ENCODE assay signal across 8 cellular contexts in genomic region chrX:15673970-15674369, GRCh38. TPM values are rescaled to one million over a fixed set of nuclear protein-coding genes. Genes with fewer than 3 reads are reported as not detected.
DNase-seq lines count a peak whose midpoint lies in the region; ATAC-seq, FAIRE-seq and TF ChIP-seq lines count a peak whose summit lies in the region.

No MANE protein-coding gene starts in this region.

- H3K4me1 ChIP-seq in ACC112 (ENCODE audit: control insufficient read depth, insufficient read depth, low read length, unreplicated experiment): peaks cover 23% of the 10 kb centered on the region
- H3K4me1 ChIP-seq in Karpas-422 (ENCODE audit: low read length): peaks cover 28% of the 10 kb centered on the region
- peaks cover 0 to 4% (median 0%) of the 10 kb centered on the region in 4 experiments; a peak in 3 of 7 replicates for H3K4me1 ChIP-seq in H1 (replicated peaks in 1 of 4; ENCODE audit: control insufficient read depth in 3 of 4, insufficient read depth in 4 of 4, low read length in 3 of 4)
- peaks cover 5 to 11% of the 10 kb centered on the region in 2 donors for H3K4me1 ChIP-seq in naive thymus-derived CD4-positive, alpha-beta T cell (ENCODE audit: control insufficient read depth in 2 of 2, insufficient read depth in 2 of 2, low read length in 2 of 2)

- peaks cover 0 to 9% (median 0%) of the 10 kb centered on the region in 5 donors for H3K27me3 Mint-ChIP-seq in naive thymus-derived CD4-positive, alpha-beta T cell

- H3K9me3 Mint-ChIP-seq in naive thymus-derived CD4-positive, alpha-beta T cell: no peaks in the 10 kb centered on the region

- no peak overlapping the region for H4K5ac ChIP-seq in H1 (ENCODE audit: insufficient read length, low read depth, low read length)

- H3K36me3 ChIP-seq in ACC112 (ENCODE audit: insufficient read depth, low read length): 0 out of 2 replicates have a peak, but pooled peaks cover 3% of the 10 kb centered on the region
- H3K36me3 ChIP-seq in Karpas-422 (ENCODE audit: insufficient read depth, low read length): 0 out of 2 replicates have a peak, but pooled peaks cover 10% of the 10 kb centered on the region
- H3K36me3 ChIP-seq in H1 (ENCODE audit: control insufficient read depth in 2 of 4, insufficient read depth in 4 of 4, low read length in 3 of 4): no peaks in the 10 kb centered on the region; a peak in 1 of 8 replicates
- H3K36me3 ChIP-seq in naive thymus-derived CD4-positive, alpha-beta T cell (ENCODE audit: control insufficient read depth in 2 of 3, insufficient read depth in 3 of 3, low read length in 3 of 3): peaks cover 0 to 7% (median 0%) of the 10 kb centered on the region in 3 experiments

- H3K14ac ChIP-seq in H1 (ENCODE audit: insufficient read length): no peak overlapping the region

- H2BK15ac ChIP-seq in H1 (ENCODE audit: low read length): no peak overlapping the region

- no peak overlapping the region for H3K4ac ChIP-seq in H1 (replicated peaks; ENCODE audit: insufficient read length, low read depth, low read length)

- no peak overlapping the region for H4K8ac ChIP-seq in H1 (ENCODE audit: extremely low read depth, insufficient read depth, low read length)

- 75% methylated on average over 3 of the region's 3 CpGs; no CpG with 5 or more reads in 1 of the 2 experiments for WGBS in H1 (ENCODE audit: extremely low coverage in 1 of 2, insufficient coverage in 1 of 2, insufficient read length in 1 of 2, insufficient replicate concordance in 2 of 2, low coverage in 1 of 2, low lambda C conversion rate in 2 of 2, missing lambda C conversion rate in 1 of 2), 2 experiments

- H3K4me3 ChIP-seq in ACC112 (ENCODE audit: low read depth, low read length): peak overlapping the region; percentile 98
- peak overlapping the region; percentile 87 for H3K4me3 ChIP-seq in Karpas-422 (ENCODE audit: low read length)
- peak overlapping the region; percentile 76 to 94 (median 88) for H3K4me3 ChIP-seq in H1 (ENCODE audit: extremely low read depth in 1 of 4, insufficient read depth in 2 of 4, low read depth in 3 of 4, low read length in 4 of 4)
- peak overlapping the region; percentile 87 for H3K4me3 ChIP-seq in naive thymus-derived CD4-positive, alpha-beta T cell (ENCODE audit: low read length)

- no peaks in the 10 kb centered on the region for H3K9me2 ChIP-seq in Karpas-422 (replicated peaks; ENCODE audit: insufficient read depth, low read length)

- no peak for FAIRE-seq in H1 (lab: Jason Lieb, UNC)

- no peak overlapping the region for H2BK5ac ChIP-seq in H1 (ENCODE audit: low read depth, low read length)

- H2BK120ac ChIP-seq in H1 (replicated peaks; ENCODE audit: low read depth, low read length): no peak overlapping the region

- no peak overlapping the region for H3K4me3 Mint-ChIP-seq in naive thymus-derived CD4-positive, alpha-beta T cell

- H2BK12ac ChIP-seq in H1 (ENCODE audit: low read depth, low read length): no peak overlapping the region

- no peaks in the 10 kb centered on the region; the same call in 1 of the 2 replicates for H3K23me2 ChIP-seq in H1 (ENCODE audit: low read depth, low read length)

- POLR2A ChIA-PET in H1 (lab: Charles Lee; ENCODE audit: partially characterized antibody): interaction anchor here (1.3 to 1.4 kb wide), 2 partner anchors 12 kb away, joined by 4 read pairs; no protein-coding TSS in a partner anchor
- POLR2A ChIA-PET in naive thymus-derived CD4-positive, alpha-beta T cell (lab: Charles Lee): interaction anchor here (1.1 to 2.5 kb wide), 3 partner anchors 11 to 181 kb away, joined by 3 to 12 read pairs (median 7); partner anchors contain the start of genes AP1S2 and CA5B

- TF ChIP-seq POLR2A in H1 (IDR thresholded peaks at IDR 0.05; ENCODE audit: control extremely low read depth in 1 of 2, low read depth in 2 of 2, low read length in 2 of 2): no peak

- H3K56ac ChIP-seq in H1 (replicated peaks; ENCODE audit: insufficient read length, low read depth, low read length): no peak overlapping the region

- peaks cover 33% of the 10 kb centered on the region for H3K79me2 ChIP-seq in ACC112 (ENCODE audit: control insufficient read depth, insufficient read depth, low read length, unreplicated experiment)
- H3K79me2 ChIP-seq in Karpas-422 (ENCODE audit: low read length): peaks cover 35% of the 10 kb centered on the region
- H3K79me2 ChIP-seq in H1 (ENCODE audit: control insufficient read depth in 1 of 2, insufficient read depth in 2 of 2, low read length in 2 of 2): peaks cover 12 to 36% of the 10 kb centered on the region in 2 experiments

- peaks cover 0 to 4% (median 0%) of the 10 kb centered on the region in 5 donors for H3K36me3 Mint-ChIP-seq in naive thymus-derived CD4-positive, alpha-beta T cell

- H3K27ac Mint-ChIP-seq in naive thymus-derived CD4-positive, alpha-beta T cell: peak overlapping the region in 1 of 9 donors; percentile 82

- no peak for DNase-seq in Karpas-422
- DNase-seq in H1 (ENCODE audit: low read depth in 1 of 2, low spot score in 2 of 2): no peak
- no peak for DNase-seq in naive thymus-derived CD4-positive, alpha-beta T cell
- DNase-seq in NCI-H1436 (lab: John Stamatoyannopoulos, UW): no peak
- DNase-seq in pons (ENCODE audit: low spot score): no peak
- DNase-seq in ecto neural progenitor cell (ENCODE audit: low spot score): no peak
- DNase-seq in dedifferentiated amniotic fluid mesenchymal stem cell (ENCODE audit: extremely low spot score): no peak

- H3K18ac ChIP-seq in H1 (ENCODE audit: extremely low read depth, low read length): no peak overlapping the region

- intact Hi-C loops in naive thymus-derived CD4-positive, alpha-beta T cell (cut with micrococcal nuclease): loop anchor here (10.0 kb wide), 2 partner anchors 179 to 1649 kb away; partner anchors contain the start of genes GEMIN8 (in 1 of the 2) and PIR (in 1 of the 2)

- no peak overlapping the region for H2BK20ac ChIP-seq in H1 (ENCODE audit: low read length)

- no peak for TF ChIP-seq CTCF in H1 (IDR thresholded peaks at IDR 0.05; ENCODE audit: control extremely low read depth in 1 of 3, insufficient read depth in 1 of 3, low read depth in 1 of 3, low read length in 3 of 3)

- CTCF ChIA-PET in H1 (lab: Charles Lee; ENCODE audit: partially characterized antibody): no interaction called here
- CTCF ChIA-PET in naive thymus-derived CD4-positive, alpha-beta T cell (lab: Charles Lee): interaction anchor here (0.6 kb wide), 1 partner anchor 54 kb away, joined by 3 read pairs; no protein-coding TSS in a partner anchor

- H3K9me3 ChIP-seq in Karpas-422 (ENCODE audit: low read length) (no peaks in the 10 kb centered on the region), H1 (ENCODE audit: insufficient read depth in 2 of 2, low read depth in 1 of 2, low read length in 1 of 2) (no peaks in the 10 kb centered on the region)
- no peaks in the 10 kb centered on the region for H3K9me3 ChIP-seq in naive thymus-derived CD4-positive, alpha-beta T cell (ENCODE audit: control insufficient read depth in 2 of 3, low read length in 3 of 3)

- H3K4me1 Mint-ChIP-seq in naive thymus-derived CD4-positive, alpha-beta T cell: peaks cover 0 to 17% (median 11%) of the 10 kb centered on the region in 7 donors

- H4K91ac ChIP-seq in H1 (replicated peaks; ENCODE audit: insufficient read length, low read length): no peak overlapping the region

- H3K23ac ChIP-seq in H1 (ENCODE audit: insufficient read length): no peak overlapping the region

- no peak overlapping the region for H2AK5ac ChIP-seq in H1 (ENCODE audit: low read depth, low read length)

- H4K20me1 ChIP-seq in Karpas-422 (ENCODE audit: insufficient read depth, low read depth, low read length): peaks cover 11% of the 10 kb centered on the region; the same call in 1 of the 2 replicates
- peaks cover 0 to 2% of the 10 kb centered on the region in 2 experiments for H4K20me1 ChIP-seq in H1 (replicated peaks in 1 of 2; ENCODE audit: control insufficient read depth in 1 of 2, insufficient read depth in 2 of 2, low read length in 2 of 2)

- no peak for TF ChIP-seq RAD21 in H1 (IDR thresholded peaks at IDR 0.05 in 1 of 2, conservative IDR thresholded peaks at IDR 0.05 in 1 of 2; ENCODE audit: low read depth in 2 of 2, low read length in 2 of 2)

- peak overlapping the region; percentile 88 for H3K4me2 ChIP-seq in Karpas-422 (ENCODE audit: low read depth, low read length, poor library complexity, severe bottlenecking)
- H3K4me2 ChIP-seq in H1 (ENCODE audit: insufficient read depth in 1 of 2, low read depth in 2 of 2, low read length in 2 of 2): peak overlapping the region; percentile 80 to 89

- no peak for ATAC-seq in naive thymus-derived CD4-positive, alpha-beta T cell

- H3K27me3 ChIP-seq in ACC112 (ENCODE audit: insufficient read depth, low read length) (no peaks in the 10 kb centered on the region), Karpas-422 (ENCODE audit: low read length) (no peaks in the 10 kb centered on the region), H1 (replicated peaks in 1 of 4; ENCODE audit: control insufficient read depth in 3 of 4, extremely low read depth in 1 of 4, insufficient read depth in 3 of 4, low read length in 3 of 4) (no peaks in the 10 kb centered on the region)
- no peaks in the 10 kb centered on the region for H3K27me3 ChIP-seq in naive thymus-derived CD4-positive, alpha-beta T cell (ENCODE audit: control insufficient read depth in 2 of 2, insufficient read depth in 2 of 2, low read length in 2 of 2)

- H3K9ac ChIP-seq in Karpas-422 (ENCODE audit: low read length) (peak overlapping the region; percentile 85), H1 (replicated peaks in 1 of 4; ENCODE audit: extremely low read depth in 1 of 4, low read depth in 3 of 4, low read length in 3 of 4) (peak overlapping the region in 3 of 4 experiments; percentile 95 to 98 (median 98); a peak in 5 of 7 replicates)

- H3K27ac ChIP-seq in ACC112 (ENCODE audit: low read depth, low read length) (peak overlapping the region; percentile 99), Karpas-422 (ENCODE audit: low read length) (no peak overlapping the region), H1 (ENCODE audit: low read depth, low read length) (peak overlapping the region; percentile 96; the same call in 1 of the 2 replicates)
- H3K27ac ChIP-seq in naive thymus-derived CD4-positive, alpha-beta T cell (ENCODE audit: low read depth, low read length): peak overlapping the region; percentile 96

- no peaks in the 10 kb centered on the region for H3K79me1 ChIP-seq in H1 (ENCODE audit: low read depth, low read length)

- TF ChIP-seq EP300 in H1 (IDR thresholded peaks at IDR 0.05; ENCODE audit: borderline replicate concordance in 1 of 2, low read depth in 2 of 2, low read length in 2 of 2): no peak

- peak overlapping the region; percentile 99 for H2AFZ ChIP-seq in ACC112 (ENCODE audit: low read length, unreplicated experiment)
- H2AFZ ChIP-seq in Karpas-422 (ENCODE audit: low read length): peak overlapping the region; percentile 95; the same call in 1 of the 2 replicates
- no peak overlapping the region for H2AFZ ChIP-seq in H1 (ENCODE audit: low read length)

RNA-seq across cellular contexts. Expression of gene CLTRN, which starts 9.4 kb away (rescaled TPM):
- 0.18 and 0.86 TPM in 2 replicates for total RNA-seq in Karpas-422 (2014; rRNA removed; shearing (Covaris generic); ENCODE audit: low replicate concordance)
- total RNA-seq in H1 (2021; fragmentation: NEBNext Ultra II Directional; extraction: Animal tissue kit (Norgen Biotek cat#: 25700)): 0.99 and 1.3 TPM in 2 replicates
- 0.58 and 1.2 TPM in 2 replicates for polyA plus RNA-seq in H1 (2011; rRNA removed)
- polyA plus RNA-seq in H1 (2011; cell fraction: cytosol; rRNA removed): 1.4 TPM
- 0.57 TPM for polyA plus RNA-seq in H1 (2011; cell fraction: nucleus; rRNA removed)
- polyA plus RNA-seq in H1 (2012, experiment 1 of 2): 0.84 to 1.2 TPM (median 1.1 TPM) in 4 replicates
- polyA plus RNA-seq in H1 (2012, experiment 2 of 2): 0.31 TPM
- 1.9 TPM for polyA plus RNA-seq in H1 (2013, experiment 1 of 2)
- polyA plus RNA-seq in H1 (2013, experiment 2 of 2): 2.1 TPM
- 0.80 and 1.5 TPM in 2 replicates for polyA minus RNA-seq in H1 (2011; rRNA and poly(A)+ RNA removed)
- polyA minus RNA-seq in H1 (2011; cell fraction: cytosol; rRNA and poly(A)+ RNA removed): not detected
- 0.50 TPM for polyA minus RNA-seq in H1 (2011; cell fraction: nucleus; rRNA and poly(A)+ RNA removed)
- total RNA-seq in naive thymus-derived CD4-positive, alpha-beta T cell: under 1 TPM in 4 of 5 experiments, not detected in 1; 0.32 to 0.81 (median 0.54) TPM
- polyA plus RNA-seq in naive thymus-derived CD4-positive, alpha-beta T cell: under 1 TPM; 0.13 to 0.60 TPM
